In genomic region chr17:39863918-39864746, GRCh38 we compare ENCODE assay signal across 8 cellular contexts. TPM values are rescaled to one million over a fixed set of nuclear protein-coding genes. Genes with fewer than 3 reads are reported as not detected.
DNase-seq lines count a peak whose midpoint lies in the region; ATAC-seq and TF ChIP-seq lines count a peak whose summit lies in the region.

TSS of gene IKZF3 (minus strand) at chr17:39864312. CDS start at chr17:39864126, 186 bp downstream.

- CTCF ChIA-PET in activated CD8-positive, alpha-beta memory T cell treated with anti-CD3 and anti-CD28 coated beads, Interleukin-2, amount 10 ng/mL, durations not matched to agents 7 days and 5 days (lab: Charles Lee): interaction anchor here (0.6 to 3.5 kb wide), 20 partner anchors 9 to 242 kb away, joined by 3 to 18 read pairs (median 4); partner anchors contain the start of genes MIEN1 and PSMD3

- no peak for TF ChIP-seq EP300 in esophagus muscularis mucosa (IDR thresholded peaks at IDR 0.05)

- peak within 1 kb of the TSS; percentile 81 for H3K4me3 Mint-ChIP-seq in activated CD8-positive, alpha-beta memory T cell treated with anti-CD3 and anti-CD28 coated beads, Interleukin-2, amount 10 ng/mL, durations not matched to agents 7 days and 5 days

- no peaks in the 10 kb centered on the region for H3K9me3 Mint-ChIP-seq in activated CD8-positive, alpha-beta memory T cell treated with anti-CD3 and anti-CD28 coated beads, Interleukin-2, amount 10 ng/mL, durations not matched to agents 7 days and 5 days (ENCODE audit: low read depth)

- no peak for TF ChIP-seq CTCF in esophagus muscularis mucosa (IDR thresholded peaks at IDR 0.05)
- no peak for TF ChIP-seq CTCF in omental fat pad (IDR thresholded peaks at IDR 0.05)
- TF ChIP-seq CTCF in upper lobe of right lung (IDR thresholded peaks at IDR 0.05): peak; percentile 43

- DNase-seq in GF-D8 (lab: John Stamatoyannopoulos, UW) (peak; percentile 21), NCI-H345 (lab: John Stamatoyannopoulos, UW) (peak; percentile 57), esophagus muscularis mucosa (ENCODE audit: extremely low spot score) (no peak), omental fat pad (ENCODE audit: low spot score) (peak; percentile 24), upper lobe of right lung (peak; percentile 93), HCEC 1CT (no peak)
- DNase-seq in activated CD8-positive, alpha-beta memory T cell treated with anti-CD3 and anti-CD28 coated beads, Interleukin-2, amount 10 ng/mL, durations not matched to agents 7 days and 5 days: peak; percentile 87

- H3K9me3 ChIP-seq in esophagus muscularis mucosa (peaks cover 0 to 12% (median 10%) of the 10 kb centered on the region in 4 donors), upper lobe of right lung (no peaks in the 10 kb centered on the region)

- ATAC-seq in HG02571 (IDR thresholded peaks at IDR 0.05; ENCODE audit: unreplicated experiment): peak; percentile 41
- peak; percentile 60 for ATAC-seq in activated CD8-positive, alpha-beta memory T cell treated with anti-CD3 and anti-CD28 coated beads, Interleukin-2, amount 10 ng/mL, durations not matched to agents 7 days and 5 days
- ATAC-seq in omental fat pad (ENCODE audit: low FRiP score): peak; percentile 51
- peak; percentile 99 for ATAC-seq in upper lobe of right lung

- peaks cover 4% of the 10 kb centered on the region for H3K27me3 Mint-ChIP-seq in activated CD8-positive, alpha-beta memory T cell treated with anti-CD3 and anti-CD28 coated beads, Interleukin-2, amount 10 ng/mL, durations not matched to agents 7 days and 5 days

- peaks cover 16% of the 10 kb centered on the region for H3K36me3 Mint-ChIP-seq in activated CD8-positive, alpha-beta memory T cell treated with anti-CD3 and anti-CD28 coated beads, Interleukin-2, amount 10 ng/mL, durations not matched to agents 7 days and 5 days

- WGBS in esophagus muscularis mucosa: 12% methylated on average over 17 of the region's 50 CpGs

- H3K4me1 ChIP-seq in esophagus muscularis mucosa (peaks cover 6 to 14% (median 9%) of the 10 kb centered on the region in 4 donors), upper lobe of right lung (peaks cover 11% of the 10 kb centered on the region)

- intact Hi-C loops in esophagus muscularis mucosa (cut with DNase I) (no loop called here), upper lobe of right lung (cut with DNase I) (no loop called here)

- H3K27ac ChIP-seq in esophagus muscularis mucosa (replicated peaks in 1 of 4) (no peak within 1 kb of the TSS), upper lobe of right lung (peak within 1 kb of the TSS; percentile 52)

- no peak for TF ChIP-seq POLR2A in esophagus muscularis mucosa (IDR thresholded peaks at IDR 0.05; ENCODE audit: low read depth)

- H3K4me1 Mint-ChIP-seq in activated CD8-positive, alpha-beta memory T cell treated with anti-CD3 and anti-CD28 coated beads, Interleukin-2, amount 10 ng/mL, durations not matched to agents 7 days and 5 days: peaks cover 58% of the 10 kb centered on the region

- H3K4me3 ChIP-seq in esophagus muscularis mucosa (peak within 1 kb of the TSS; percentile 20 to 33 (median 30)), upper lobe of right lung (peak within 1 kb of the TSS; percentile 43)

- no peaks in the 10 kb centered on the region for H3K36me3 ChIP-seq in esophagus muscularis mucosa
- no peaks in the 10 kb centered on the region for H3K36me3 ChIP-seq in upper lobe of right lung

- H3K27me3 ChIP-seq in esophagus muscularis mucosa (peaks cover 0 to 96% (median 39%) of the 10 kb centered on the region in 4 donors), upper lobe of right lung (peaks cover 47% of the 10 kb centered on the region)

- peak within 1 kb of the TSS; percentile 94 for H3K27ac Mint-ChIP-seq in activated CD8-positive, alpha-beta memory T cell treated with anti-CD3 and anti-CD28 coated beads, Interleukin-2, amount 10 ng/mL, durations not matched to agents 7 days and 5 days

RNA-seq across cellular contexts. Expression of gene IKZF3, which starts in this region (rescaled TPM):
- total RNA-seq in activated CD8-positive, alpha-beta memory T cell treated with anti-CD3 and anti-CD28 coated beads, Interleukin-2, amount 10 ng/mL, durations not matched to agents 7 days and 5 days: 100 to 1,000 TPM in 1 of 2 experiments, 10 to 100 TPM in 1; 70.8 to 119 TPM
- 1 to 10 TPM in 2 of 4 donors, under 1 TPM in 2; 0.83 to 3.8 (median 1.3) TPM for total RNA-seq in esophagus muscularis mucosa
- 1 to 10 TPM; 2.9 to 8.3 (median 4.5) TPM for total RNA-seq in omental fat pad
- 8.2 TPM for total RNA-seq in upper lobe of right lung

Comparison
In these comparisons a context has a peak if more than half of its experiments do, and no peak if none do; other contexts are left out.
1. DNase-seq: peak in GF-D8 (single experiment), NCI-H345 (single experiment), activated CD8-positive, alpha-beta memory T cell treated with anti-CD3 and anti-CD28 coated beads, Interleukin-2, amount 10 ng/mL, durations not matched to agents 7 days and 5 days (single experiment), omental fat pad (single experiment) and upper lobe of right lung (single experiment); none in esophagus muscularis mucosa (single experiment) and HCEC 1CT (single experiment).
2. ATAC-seq: peak in every context shown above with its lines; median percentile 99 in upper lobe of right lung; 60 in activated CD8-positive, alpha-beta memory T cell treated with anti-CD3 and anti-CD28 coated beads, Interleukin-2, amount 10 ng/mL, durations not matched to agents 7 days and 5 days; 51 in omental fat pad; 41 in HG02571.